Comparison of ENCODE assay signal across 17 cellular contexts in the genomic region with DNA sequence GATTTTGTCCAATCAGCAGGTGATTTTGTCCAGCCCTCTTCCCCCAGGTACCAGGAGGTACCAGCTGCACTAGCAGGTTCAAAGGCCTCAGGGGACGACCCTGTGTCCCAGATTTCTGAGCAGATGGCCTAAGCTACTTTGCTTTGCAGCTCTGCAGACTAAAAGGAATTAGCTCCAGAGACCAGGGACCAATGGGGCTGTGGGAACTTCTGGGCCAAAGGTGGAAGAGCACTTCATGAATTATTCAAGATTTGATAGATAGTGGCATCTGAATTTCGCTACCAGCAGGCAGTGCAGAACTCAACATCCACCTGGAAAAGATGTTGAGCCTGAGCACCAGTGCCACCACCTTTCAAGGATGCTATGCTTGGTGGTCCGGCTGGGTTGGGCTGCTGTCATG. TPM values are rescaled to one million over a fixed set of nuclear protein-coding genes. Genes with fewer than 3 reads are reported as not detected.
"Had no signal": no experiment of that assay in that cellular context is flagged by ENCODE, and none has a peak within 500 bp of the region (broad histone marks: within the 10 kb centered on the region; RNA-seq: fewer than 3 reads in every experiment).

No MANE protein-coding gene starts in this region.

RNA-seq across cellular contexts. Expression of a gene that starts 37.9 kb away (rescaled TPM):
- total RNA-seq: natural killer cell treated with Interleukin-12 subunit alpha and Interleukin-12 subunit beta and Interleukin-15 and Interleukin-18, amount 100 ng/mL, for 72 hours; neural crest cell; omental fat pad; osteocyte; pancreas; posterior vena cava; prostate gland; pulmonary artery endothelial cell; right atrium auricular region; sciatic nerve; smooth muscle cell; spleen; suprapubic skin; transverse colon; upper lobe of right lung; urinary bladder; uterus had no signal
